Comparison of ENCODE assay signal across 24 cellular contexts in genomic region chr10:24703700-24704099, GRCh38. TPM values are rescaled to one million over a fixed set of nuclear protein-coding genes. Genes with fewer than 3 reads are reported as not detected.
DNase-seq lines count a peak whose midpoint lies in the region; ATAC-seq and TF ChIP-seq lines count a peak whose summit lies in the region.
"Had no signal": no experiment of that assay in that cellular context is flagged by ENCODE, and none has a peak within 500 bp of the region (broad histone marks: within the 10 kb centered on the region; RNA-seq: fewer than 3 reads in every experiment).

No MANE protein-coding gene starts in this region.

- H4K5ac ChIP-seq in IMR-90 (ENCODE audit: low read depth, low read length): peak overlapping the region; percentile 69; the same call in 1 of the 2 replicates

- in situ Hi-C loops in IMR-90 (cut with MboI; ENCODE audit: low sequenced_read_pairs): loop anchor here (25.0 kb wide), 1 partner anchor 259 kb away; the partner anchor contains the start of gene PRTFDC1

- H2BK15ac ChIP-seq in IMR-90 (ENCODE audit: low read depth, low read length): no peak overlapping the region

- H4K91ac ChIP-seq in IMR-90 (ENCODE audit: insufficient read depth, low read depth, low read length): no peak overlapping the region

- no peak for TF ChIP-seq RAD21 in IMR-90 (IDR thresholded peaks at IDR 0.05; ENCODE audit: low read length)

- H2BK20ac ChIP-seq in IMR-90 (ENCODE audit: low read depth, low read length): no peak overlapping the region

- peak overlapping the region; percentile 54; the same call in 1 of the 2 replicates for H3K4ac ChIP-seq in IMR-90 (ENCODE audit: low read depth, low read length)

- H3K4me1 ChIP-seq in IMR-90 (ENCODE audit: control insufficient read depth, insufficient read depth, low read length) (peaks cover 21% of the 10 kb centered on the region), osteoblast (ENCODE audit: insufficient read depth, low read length) (peaks cover 37% of the 10 kb centered on the region)

- no peak overlapping the region for H2AK5ac ChIP-seq in IMR-90 (ENCODE audit: low read depth, low read length)

- dilution Hi-C loops in IMR-90 (cut with HindIII; ENCODE audit: low sequenced_read_pairs, unreplicated experiment): no loop called here

- no peaks in the 10 kb centered on the region for H3K36me3 Mint-ChIP-seq in activated T-helper 17 cell treated with anti-CD3 and anti-CD28 coated beads, Interleukin-2, amount 50 U/mL, for 72 hours (ENCODE audit: low read depth)
- H3K36me3 Mint-ChIP-seq: activated naive CD4-positive, alpha-beta T cell treated with anti-CD3 and anti-CD28 coated beads, Interleukin-2, amount 10 ng/mL, durations not matched to agents 7 days and 5 days; memory B cell; naive thymus-derived CD8-positive, alpha-beta T cell had no signal

- H4K20me1 ChIP-seq in IMR-90 (ENCODE audit: insufficient read depth, low read length) (peaks cover 78% of the 10 kb centered on the region), osteoblast (ENCODE audit: insufficient read depth, low read length) (peaks cover 39% of the 10 kb centered on the region)

- no peaks in the 10 kb centered on the region for H3K27me3 ChIP-seq in IMR-90 (ENCODE audit: control insufficient read depth, insufficient read depth, low read length)
- no peaks in the 10 kb centered on the region for H3K27me3 ChIP-seq in osteoblast (ENCODE audit: insufficient read depth, low read length)
- H3K27me3 ChIP-seq: colonic mucosa had no signal

- no peaks in the 10 kb centered on the region for H3K9me3 ChIP-seq in IMR-90 (ENCODE audit: control insufficient read depth, insufficient read depth, low read length)
- H3K9me3 ChIP-seq in osteoblast (ENCODE audit: low read depth, low read length): no peaks in the 10 kb centered on the region
- H3K9me3 ChIP-seq: colonic mucosa, thoracic aorta had no signal

- TF ChIP-seq POLR2A in IMR-90 (IDR thresholded peaks at IDR 0.05; ENCODE audit: low read depth, low read length): no peak

- peak overlapping the region; percentile 23; the same call in 1 of the 2 replicates for H3K23ac ChIP-seq in IMR-90 (ENCODE audit: low read depth, low read length)

- H3K27ac Mint-ChIP-seq in activated T-helper 17 cell treated with anti-CD3 and anti-CD28 coated beads, Interleukin-2, amount 50 U/mL, for 72 hours: no peak overlapping the region
- H3K27ac Mint-ChIP-seq: activated naive CD4-positive, alpha-beta T cell treated with anti-CD3 and anti-CD28 coated beads, Interleukin-2, amount 10 ng/mL, durations not matched to agents 7 days and 5 days; endodermal cell; H9; memory B cell; naive thymus-derived CD8-positive, alpha-beta T cell had no signal

- H3K4me3 Mint-ChIP-seq in activated T-helper 17 cell treated with anti-CD3 and anti-CD28 coated beads, Interleukin-2, amount 50 U/mL, for 72 hours: no peak overlapping the region
- H3K4me3 Mint-ChIP-seq: activated naive CD4-positive, alpha-beta T cell treated with anti-CD3 and anti-CD28 coated beads, Interleukin-2, amount 10 ng/mL, durations not matched to agents 7 days and 5 days; endodermal cell; H9; memory B cell; naive thymus-derived CD8-positive, alpha-beta T cell had no signal

- peaks cover 8% of the 10 kb centered on the region for H3K4me1 Mint-ChIP-seq in activated T-helper 17 cell treated with anti-CD3 and anti-CD28 coated beads, Interleukin-2, amount 50 U/mL, for 72 hours
- H3K4me1 Mint-ChIP-seq: endodermal cell had no signal

- ATAC-seq in IMR-90 (ENCODE audit: low read depth) (peak; percentile 48; the same call in 1 of the 2 replicates), GM18861 (IDR thresholded peaks at IDR 0.05; ENCODE audit: unreplicated experiment) (no peak), HG02763 (IDR thresholded peaks at IDR 0.05; ENCODE audit: unreplicated experiment) (no peak)
- ATAC-seq in activated T-helper 17 cell treated with anti-CD3 and anti-CD28 coated beads, Interleukin-2, amount 50 U/mL, for 72 hours (replicated peaks): no peak
- ATAC-seq: naive thymus-derived CD8-positive, alpha-beta T cell had no signal

- H3K14ac ChIP-seq in IMR-90 (replicated peaks; ENCODE audit: low read depth, low read length): peak overlapping the region; percentile 1; the same call in 1 of the 2 replicates

- H3K4me3 ChIP-seq in IMR-90 (ENCODE audit: insufficient read depth, low read depth, low read length) (no peak overlapping the region), osteoblast (ENCODE audit: insufficient read depth, low read length) (no peak overlapping the region)
- H3K4me3 ChIP-seq: colonic mucosa, thoracic aorta had no signal

- TF ChIP-seq CTCF in IMR-90 (conservative IDR thresholded peaks at IDR 0.05; ENCODE audit: low read depth, low read length) (no peak), osteoblast (IDR thresholded peaks at IDR 0.05; ENCODE audit: extremely low read depth, low read depth, low read length) (no peak)

- H3K27ac ChIP-seq in IMR-90 (ENCODE audit: insufficient read depth, low read length) (peak overlapping the region; percentile 40; the same call in 1 of the 2 replicates), osteoblast (ENCODE audit: low read depth, low read length) (peak overlapping the region; percentile 53)
- H3K27ac ChIP-seq: colonic mucosa, thoracic aorta had no signal

- no peak overlapping the region for H2AK9ac ChIP-seq in IMR-90 (replicated peaks; ENCODE audit: low read depth, low read length, poor library complexity)

- H3K4me2 ChIP-seq in IMR-90 (ENCODE audit: low read depth, low read length) (peak overlapping the region; percentile 85), osteoblast (ENCODE audit: insufficient read depth, low read length) (no peak overlapping the region)

- peak overlapping the region in 1 of 2 experiments; percentile 32; a peak in 1 of 4 replicates for H4K8ac ChIP-seq in IMR-90 (ENCODE audit: low read depth in 2 of 2, low read length in 2 of 2)

- H3K36me3 ChIP-seq in IMR-90 (ENCODE audit: control insufficient read depth, insufficient read depth, low read length) (no peaks in the 10 kb centered on the region), osteoblast (ENCODE audit: insufficient read depth, low read length) (no peaks in the 10 kb centered on the region)
- H3K36me3 ChIP-seq: colonic mucosa, thoracic aorta had no signal

- H3K18ac ChIP-seq in IMR-90 (ENCODE audit: low read depth, low read length): peak overlapping the region; percentile 90; the same call in 1 of the 2 replicates

- no peaks in the 10 kb centered on the region for H3K9me3 Mint-ChIP-seq in activated T-helper 17 cell treated with anti-CD3 and anti-CD28 coated beads, Interleukin-2, amount 50 U/mL, for 72 hours
- H3K9me3 Mint-ChIP-seq: activated naive CD4-positive, alpha-beta T cell treated with anti-CD3 and anti-CD28 coated beads, Interleukin-2, amount 10 ng/mL, durations not matched to agents 7 days and 5 days; endodermal cell; H9; memory B cell; naive thymus-derived CD8-positive, alpha-beta T cell had no signal

- BruUV-seq in IMR-90 (replicated peaks; lab: Mats Ljungman, UMichigan): no TSS peak

- H2BK5ac ChIP-seq in IMR-90 (ENCODE audit: low read depth, low read length, poor library complexity, severe bottlenecking): peak overlapping the region; percentile 93

- DNase-seq in AG20443 (ENCODE audit: low spot score) (peak; percentile 55), IMR-90 (peak; percentile 93), fibroblast of gingiva (ENCODE audit: low read depth) (peak; percentile 83), osteoblast (ENCODE audit: insufficient read length, low spot score, missing footprints) (peak; percentile 70), T-helper 9 cell (no peak)
- DNase-seq: activated CD4-positive, CD25-positive, alpha-beta regulatory T cell treated with anti-CD3 and anti-CD28 coated beads, Interleukin-2, amount 50 U/mL, for 72 hours; activated CD8-positive, alpha-beta memory T cell treated with anti-CD3 and anti-CD28 coated beads for 24 hours; activated naive CD4-positive, alpha-beta T cell treated with anti-CD3 and anti-CD28 coated beads, Interleukin-2, amount 10 ng/mL, durations not matched to agents 7 days and 5 days; activated T-cell treated with anti-CD3 and anti-CD28 coated beads, Interleukin-2, amount 50 U/mL, for 48 hours; colonic mucosa; endodermal cell; foreskin melanocyte; H9; naive thymus-derived CD8-positive, alpha-beta T cell; NCI-H1105; NCI-H510A treated with DMSO at 0.1 percent for 48 hours; stimulated activated CD4-positive, alpha-beta T cell treated with anti-CD3 and anti-CD28 coated beads, Interleukin-2, amount 100 ng/mL, for 24 hours; stimulated activated naive CD4-positive, alpha-beta T cell; SW 1271 had no signal

- H3K79me1 ChIP-seq in IMR-90 (ENCODE audit: low read depth in 1 of 2, low read length in 2 of 2): peaks cover 21 to 73% of the 10 kb centered on the region in 2 experiments

- no peak overlapping the region for H3K9ac ChIP-seq in IMR-90 (ENCODE audit: low read depth, low read length)

- intact Hi-C loops in IMR-90 (cut with micrococcal nuclease): loop anchor here (1.0 kb wide), 1 partner anchor 10 kb away; no protein-coding TSS in a partner anchor

- H3K9me1 ChIP-seq in IMR-90 (ENCODE audit: insufficient read depth, low read length): peaks cover 31% of the 10 kb centered on the region

- 72% methylated on average over 4 of the region's 5 CpGs; no CpG with 5 or more reads in 1 of the 2 experiments for WGBS in IMR-90 (ENCODE audit: extremely low coverage in 2 of 2, insufficient read length in 1 of 2), 2 experiments

- H3K27me3 Mint-ChIP-seq in activated T-helper 17 cell treated with anti-CD3 and anti-CD28 coated beads, Interleukin-2, amount 50 U/mL, for 72 hours: no peaks in the 10 kb centered on the region
- H3K27me3 Mint-ChIP-seq: activated naive CD4-positive, alpha-beta T cell treated with anti-CD3 and anti-CD28 coated beads, Interleukin-2, amount 10 ng/mL, durations not matched to agents 7 days and 5 days; memory B cell; naive thymus-derived CD8-positive, alpha-beta T cell had no signal

- H3K56ac ChIP-seq in IMR-90 (ENCODE audit: extremely low read depth, insufficient read depth, low read length): no peak overlapping the region

- H2AFZ ChIP-seq in IMR-90 (replicated peaks; ENCODE audit: low read length, poor library complexity): no peak overlapping the region
- H2AFZ ChIP-seq in osteoblast (ENCODE audit: low read length): no peak overlapping the region

- peaks cover 92% of the 10 kb centered on the region for H3K79me2 ChIP-seq in osteoblast (ENCODE audit: insufficient read depth, low read length)

- CTCF ChIA-PET in IMR-90 (lab: Yijun Ruan, JAX): interaction anchor here (0.6 kb wide), 1 partner anchor 41 kb away, joined by 5 read pairs; no protein-coding TSS in a partner anchor

- POLR2A ChIA-PET in IMR-90 (lab: Charles Lee; ENCODE audit: unreplicated experiment): no interaction called here

- no peak overlapping the region for H2BK120ac ChIP-seq in IMR-90 (ENCODE audit: low read depth, low read length)

TF ChIP-seq in IMR-90, 13 proteins besides CTCF, POLR2A, EP300 and RAD21:
- TF ChIP-seq FOS (IDR thresholded peaks at IDR 0.05; ENCODE audit: low read depth, low read length): 0 out of 2 replicates have a peak, but pooled peaks have one; percentile 20
- TF ChIP-seq SMC3 (IDR thresholded peaks at IDR 0.05; ENCODE audit: low read depth, low read length): no peak

RNA-seq across cellular contexts. Expression of gene ARHGAP21, which starts 20.0 kb away (rescaled TPM):
- total RNA-seq in IMR-90 (2012; rRNA removed): 92.5 and 94.3 TPM in 2 replicates
- 43.3 and 44.9 TPM in 2 replicates for polyA plus RNA-seq in IMR-90 (2012; rRNA removed)
- 10.8 and 11.9 TPM in 2 replicates for polyA plus RNA-seq in IMR-90 (2012; cell fraction: cytosol; rRNA removed)
- polyA plus RNA-seq in IMR-90 (2012; cell fraction: nucleus; rRNA removed; ENCODE audit: low replicate concordance): 27.8 and 127 TPM in 2 replicates
- total RNA-seq in osteoblast: 140 and 165 TPM in 2 replicates
- total RNA-seq in activated T-helper 17 cell treated with anti-CD3 and anti-CD28 coated beads, Interleukin-2, amount 50 U/mL, for 72 hours: 10 to 100 TPM; 28.9 to 30.5 TPM
